Comparison of ENCODE assay signal across 7 cellular contexts in the genomic region with DNA sequence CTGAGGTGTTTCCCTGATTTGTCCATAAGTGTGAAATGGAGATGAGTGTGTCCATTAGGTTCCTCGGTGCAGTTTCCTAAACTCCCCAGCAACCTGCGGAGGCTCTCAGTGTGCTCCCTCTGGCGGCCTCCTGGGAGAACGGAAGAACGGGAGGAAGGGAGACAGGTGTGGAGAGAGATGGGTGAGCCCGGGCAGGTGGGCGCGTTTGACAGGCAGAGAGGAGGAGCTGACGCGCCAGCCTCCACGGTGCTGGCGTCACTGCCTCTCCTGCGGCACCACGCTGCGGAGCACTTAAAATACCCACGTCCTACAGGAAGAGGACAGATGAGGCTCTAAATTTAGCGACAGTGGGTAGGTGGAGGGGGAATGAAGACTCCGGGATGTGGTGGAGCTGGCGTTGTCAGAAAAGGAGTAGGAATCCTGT.
DNase-seq lines count a peak whose midpoint lies in the region; ATAC-seq and TF ChIP-seq lines count a peak whose summit lies in the region.

No MANE protein-coding gene starts in this region.

- peaks cover 28% of the 10 kb centered on the region for H3K4me1 ChIP-seq in adipocyte (ENCODE audit: control insufficient read depth, insufficient read depth, low read length)

- H3K36me3 ChIP-seq in adipocyte (ENCODE audit: control insufficient read depth, insufficient read depth, low read length, severe bottlenecking), result no peaks in the 10 kb centered on the region

- no peak overlapping the region for H3K9ac ChIP-seq in adipocyte (ENCODE audit: low read length)

- H3K9me3 ChIP-seq in adipocyte (ENCODE audit: control insufficient read depth, low read length) (peaks cover 17% of the 10 kb centered on the region), iPS-18c (ENCODE audit: control insufficient read depth, insufficient read depth, low read length) (peaks cover 7% of the 10 kb centered on the region)

- ATAC-seq in GM21390 (IDR thresholded peaks at IDR 0.05; ENCODE audit: unreplicated experiment) (no peak), HG02763 (IDR thresholded peaks at IDR 0.05; ENCODE audit: unreplicated experiment) (no peak)

- TF ChIP-seq CTCF in GM13977 (IDR thresholded peaks at IDR 0.05; ENCODE audit: extremely low read depth, insufficient read depth, missing control alignments), result peak; percentile 39

- peaks cover 24% of the 10 kb centered on the region for H3K27me3 ChIP-seq in adipocyte (replicated peaks; ENCODE audit: control insufficient read depth, insufficient read depth, low read length)

- DNase-seq in GM13977 (ENCODE audit: low spot score) (peak; percentile 39), NCI-H2171 treated with DMSO at 0.1 percent for 48 hours (lab: John Stamatoyannopoulos, UW) (peak; percentile 100), adipocyte (ENCODE audit: low read depth) (peak; percentile 43)
- DNase-seq in stimulated activated CD4-positive, alpha-beta T cell treated with anti-CD3 and anti-CD28 coated beads, Interleukin-1b, Interleukin-23, amount 100 ng/mL, for 48 hours, result peak; percentile 33

- in situ Hi-C loops in GM13977 (cut with MboI; ENCODE audit: low pct_unique_long_range_greater_than_20kb, low sequenced_read_pairs, unreplicated experiment), result no loop called here

- H3K4me3 ChIP-seq in adipocyte (ENCODE audit: low read length) (no peak overlapping the region), iPS-18c (ENCODE audit: insufficient read depth, low read depth, low read length) (peak overlapping the region; percentile 34; the same call in 1 of the 2 replicates)

Comparison
In these comparisons a context has a peak if more than half of its experiments do, and no peak if none do; other contexts are left out.
1. DNase-seq: peak in every context shown above with its lines; median percentile 100 in NCI-H2171 treated with DMSO at 0.1 percent for 48 hours; 43 in adipocyte; 39 in GM13977; 33 in stimulated activated CD4-positive, alpha-beta T cell treated with anti-CD3 and anti-CD28 coated beads, Interleukin-1b, Interleukin-23, amount 100 ng/mL, for 48 hours.